21 cellular contexts compared by ENCODE assay signal in the genomic region with DNA sequence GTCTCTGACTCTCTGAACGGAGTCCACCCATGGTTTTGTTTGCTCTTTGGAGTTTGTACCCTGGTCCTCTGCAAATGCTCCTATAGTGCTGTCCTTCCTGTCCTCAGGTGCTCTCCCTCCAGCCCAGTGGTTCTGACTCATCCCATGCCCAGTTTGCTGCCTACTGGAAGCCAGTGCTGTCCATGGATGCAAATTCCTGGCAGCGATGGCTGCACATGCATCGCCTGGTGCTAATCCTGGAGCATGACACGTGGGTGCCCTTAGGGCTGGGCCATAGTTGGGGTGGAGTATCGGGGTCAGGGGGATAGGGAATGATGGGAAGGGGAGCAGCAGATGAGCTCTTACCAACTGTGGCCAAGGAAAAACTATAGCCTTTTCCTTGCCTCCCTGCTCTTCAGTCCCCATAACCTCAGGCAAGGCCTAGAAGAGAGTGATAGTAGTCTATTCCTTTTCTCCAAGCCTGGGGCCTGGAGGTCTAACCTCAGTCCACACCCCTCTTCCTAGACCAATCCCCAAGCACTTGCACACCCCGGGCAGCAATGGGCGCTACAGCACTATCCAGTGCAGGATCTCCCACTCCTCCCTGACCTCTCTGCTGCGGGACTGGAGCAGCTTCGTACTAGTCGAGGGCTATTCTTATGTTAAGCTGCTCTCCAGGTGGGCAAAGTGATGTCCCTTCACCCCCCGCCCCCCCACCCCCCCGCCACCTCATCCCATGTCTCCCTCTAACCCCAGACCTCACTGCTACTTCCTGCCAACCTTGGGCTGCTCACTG. TPM values are rescaled to one million over a fixed set of nuclear protein-coding genes. Genes with fewer than 3 reads are reported as not detected.
A peak's percentile ranks its signal among the peaks of the same experiment; 100 is the strongest.
DNase-seq lines count a peak whose midpoint lies in the region; ATAC-seq, FAIRE-seq and TF ChIP-seq lines count a peak whose summit lies in the region.
"Had no signal": no experiment of that assay in that cellular context is flagged by ENCODE, and none has a peak within 500 bp of the region (broad histone marks: within the 10 kb centered on the region; RNA-seq: fewer than 3 reads in every experiment).

No MANE protein-coding gene starts in this region.

- POLR2A ChIA-PET in H1 (lab: Charles Lee; ENCODE audit: partially characterized antibody) = interaction anchor here (1.5 kb wide), 1 partner anchor 11 kb away, joined by 3 read pairs; no protein-coding TSS in a partner anchor
- POLR2A ChIA-PET in activated CD4-positive, alpha-beta memory T cell treated with anti-CD3 and anti-CD28 coated beads for 36 hours (lab: Charles Lee) = no interaction called here

- H3K9me3 ChIP-seq in H1 (ENCODE audit: insufficient read depth in 2 of 2, low read depth in 1 of 2, low read length in 1 of 2) (no peaks in the 10 kb centered on the region), small intestine (ENCODE audit: control insufficient read depth, low read depth) (no peaks in the 10 kb centered on the region)
- H3K9me3 ChIP-seq: BLaER1 had no signal

- no peak overlapping the region for H3K4me3 Mint-ChIP-seq in immature natural killer cell
- no peak overlapping the region for H3K4me3 Mint-ChIP-seq in activated CD4-positive, alpha-beta memory T cell treated with anti-CD3 and anti-CD28 coated beads for 36 hours
- H3K4me3 Mint-ChIP-seq: CD8-positive, alpha-beta T cell had no signal

- no peak overlapping the region for H4K8ac ChIP-seq in H1 (ENCODE audit: extremely low read depth, insufficient read depth, low read length)

- H3K23me2 ChIP-seq in H1 (ENCODE audit: low read depth, low read length) = peaks cover 2% of the 10 kb centered on the region; the same call in 1 of the 2 replicates

- intact Hi-C loops in cardiac septum (cut with DNase I) (no loop called here), Right ventricle myocardium inferior (cut with DNase I) (no loop called here)
- intact Hi-C loops in activated CD4-positive, alpha-beta memory T cell treated with anti-CD3 and anti-CD28 coated beads for 36 hours (cut with micrococcal nuclease) = no loop called here

- H2BK20ac ChIP-seq in H1 (ENCODE audit: low read length) = no peak overlapping the region

- H3K27ac Mint-ChIP-seq in immature natural killer cell = peak overlapping the region in 4 of 6 donors; percentile 40 to 76 (median 64)
- no peak overlapping the region for H3K27ac Mint-ChIP-seq in activated CD4-positive, alpha-beta memory T cell treated with anti-CD3 and anti-CD28 coated beads for 36 hours
- H3K27ac Mint-ChIP-seq: CD8-positive, alpha-beta T cell had no signal

- TF ChIP-seq EP300 in H1 (IDR thresholded peaks at IDR 0.05; ENCODE audit: borderline replicate concordance in 1 of 2, low read depth in 2 of 2, low read length in 2 of 2) = no peak

- no peak overlapping the region for H2BK15ac ChIP-seq in H1 (ENCODE audit: low read length)

- no peak overlapping the region for H3K56ac ChIP-seq in H1 (replicated peaks; ENCODE audit: insufficient read length, low read depth, low read length)

- peaks cover 0 to 2% of the 10 kb centered on the region in 2 experiments for H4K20me1 ChIP-seq in H1 (replicated peaks in 1 of 2; ENCODE audit: control insufficient read depth in 1 of 2, insufficient read depth in 2 of 2, low read length in 2 of 2)
- H4K20me1 ChIP-seq: BLaER1 had no signal

- H4K91ac ChIP-seq in H1 (replicated peaks; ENCODE audit: insufficient read length, low read length) = no peak overlapping the region

- no peak overlapping the region for H2BK120ac ChIP-seq in H1 (replicated peaks; ENCODE audit: low read depth, low read length)

- TF ChIP-seq RAD21 in H1 (IDR thresholded peaks at IDR 0.05 in 1 of 2, conservative IDR thresholded peaks at IDR 0.05 in 1 of 2; ENCODE audit: low read depth in 2 of 2, low read length in 2 of 2) = peak; percentile 62 to 74

- H3K27me3 Mint-ChIP-seq in immature natural killer cell (ENCODE audit: low read depth in 3 of 3) = peaks cover 0 to 2% (median 2%) of the 10 kb centered on the region in 3 donors
- no peaks in the 10 kb centered on the region for H3K27me3 Mint-ChIP-seq in activated CD4-positive, alpha-beta memory T cell treated with anti-CD3 and anti-CD28 coated beads for 36 hours

- ATAC-seq in Right ventricle myocardium inferior (no peak), HG03135 (IDR thresholded peaks at IDR 0.05; ENCODE audit: unreplicated experiment) (no peak)
- ATAC-seq: CD8-positive, alpha-beta T cell; GM12878; Panc1 had no signal

- CTCF ChIA-PET in H1 (lab: Charles Lee; ENCODE audit: partially characterized antibody) = interaction anchor here (0.6 to 1.8 kb wide), 6 partner anchors 8 to 565 kb away, joined by 3 to 6 read pairs (median 3); no protein-coding TSS in a partner anchor
- CTCF ChIA-PET in activated CD4-positive, alpha-beta memory T cell treated with anti-CD3 and anti-CD28 coated beads for 36 hours (lab: Charles Lee) = no interaction called here

- no peak overlapping the region for H3K23ac ChIP-seq in H1 (ENCODE audit: insufficient read length)

- no peak overlapping the region for H4K5ac ChIP-seq in H1 (ENCODE audit: insufficient read length, low read depth, low read length)

- H3K36me3 Mint-ChIP-seq in immature natural killer cell = peaks cover 13 to 50% (median 24%) of the 10 kb centered on the region in 3 donors
- H3K36me3 Mint-ChIP-seq in activated CD4-positive, alpha-beta memory T cell treated with anti-CD3 and anti-CD28 coated beads for 36 hours = peaks cover 22% of the 10 kb centered on the region

- no peak for TF ChIP-seq POLR2A in H1 (IDR thresholded peaks at IDR 0.05; ENCODE audit: control extremely low read depth in 1 of 2, low read depth in 2 of 2, low read length in 2 of 2)

- peaks cover 14% of the 10 kb centered on the region in 2 donors for H3K4me1 Mint-ChIP-seq in immature natural killer cell
- H3K4me1 Mint-ChIP-seq in activated CD4-positive, alpha-beta memory T cell treated with anti-CD3 and anti-CD28 coated beads for 36 hours (ENCODE audit: low read depth) = no peaks in the 10 kb centered on the region

- FAIRE-seq in H1 (lab: Jason Lieb, UNC) = no peak
- FAIRE-seq in small intestine (lab: Jason Lieb, UNC) = no peak
- FAIRE-seq in D721Med (lab: Jason Lieb, UNC) = no peak
- FAIRE-seq: GM12878, GM18507 had no signal

- H2AFZ ChIP-seq in H1 (ENCODE audit: low read length) = no peak overlapping the region

- H3K79me1 ChIP-seq in H1 (ENCODE audit: low read depth, low read length) = no peaks in the 10 kb centered on the region

- WGBS in H1 (ENCODE audit: extremely low coverage in 1 of 2, insufficient coverage in 1 of 2, insufficient read length in 1 of 2, insufficient replicate concordance in 2 of 2, low coverage in 1 of 2, low lambda C conversion rate in 2 of 2, missing lambda C conversion rate in 1 of 2), 2 experiments = 76% methylated on average over 9 of the region's 12 CpGs; no CpG with 5 or more reads in 1 of the 2 experiments
- WGBS in small intestine, 3 donors = 92 to 95% (median 92%) methylated on average over 12 of the region's 12 CpGs

- no peak overlapping the region; the same call in 1 of the 2 replicates for H2BK5ac ChIP-seq in H1 (ENCODE audit: low read depth, low read length)

- DNase-seq in cardiac septum (ENCODE audit: low spot score) = peak; percentile 66
- DNase-seq in Right ventricle myocardium inferior (ENCODE audit: missing footprints) = no peak
- peak in 1 of 2 experiments; percentile 13 for DNase-seq in H1 (ENCODE audit: low read depth in 1 of 2, low spot score in 2 of 2)
- no peak for DNase-seq in immature natural killer cell
- peak; percentile 17 for DNase-seq in small intestine
- no peak for DNase-seq in activated CD4-positive, alpha-beta memory T cell treated with anti-CD3 and anti-CD28 coated beads for 36 hours
- no peak for DNase-seq in D721Med (ENCODE audit: insufficient read length, low spot score)
- DNase-seq: CD8-positive, alpha-beta T cell; DMS79; NCI-H1092; NCI-H146; NCI-H2081 treated with DMSO at 0.1 percent for 48 hours; NCI-H510A treated with DMSO at 0.1 percent for 48 hours; NCI-H82; SHP77 treated with DMSO at 0.1 percent for 48 hours had no signal

- no peak overlapping the region for H2AK5ac ChIP-seq in H1 (ENCODE audit: low read depth, low read length)

- H3K27me3 ChIP-seq in H1 (replicated peaks in 1 of 4; ENCODE audit: control insufficient read depth in 3 of 4, extremely low read depth in 1 of 4, insufficient read depth in 3 of 4, low read length in 3 of 4) = no peaks in the 10 kb centered on the region
- H3K27me3 ChIP-seq in small intestine (ENCODE audit: control insufficient read depth in 2 of 2, insufficient read depth in 2 of 2, low read length in 2 of 2) = no peaks in the 10 kb centered on the region
- H3K27me3 ChIP-seq: BLaER1 had no signal

- H3K4me3 ChIP-seq in H1 (ENCODE audit: extremely low read depth in 1 of 4, insufficient read depth in 2 of 4, low read depth in 3 of 4, low read length in 4 of 4) (no peak overlapping the region), small intestine (ENCODE audit: low read depth in 1 of 2, low read length in 2 of 2) (no peak overlapping the region)
- H3K4me3 ChIP-seq: BLaER1, GM12878 had no signal

- H3K79me2 ChIP-seq in H1 (ENCODE audit: control insufficient read depth in 1 of 2, insufficient read depth in 2 of 2, low read length in 2 of 2) = no peaks in the 10 kb centered on the region

- no peak overlapping the region for H2BK12ac ChIP-seq in H1 (ENCODE audit: low read depth, low read length)

- TF ChIP-seq CTCF in H1 (IDR thresholded peaks at IDR 0.05; ENCODE audit: control extremely low read depth in 1 of 3, insufficient read depth in 1 of 3, low read depth in 1 of 3, low read length in 3 of 3) = peak; percentile 27 to 50 (median 41); a peak in 3 of 4 replicates
- TF ChIP-seq CTCF in D721Med (IDR thresholded peaks at IDR 0.05; ENCODE audit: insufficient read depth, missing control alignments) = no peak

- H3K9ac ChIP-seq in H1 (replicated peaks in 1 of 4; ENCODE audit: extremely low read depth in 1 of 4, low read depth in 3 of 4, low read length in 3 of 4) = no peak overlapping the region
- H3K9ac ChIP-seq: BLaER1 had no signal

- no peak overlapping the region for H3K18ac ChIP-seq in H1 (ENCODE audit: extremely low read depth, low read length)

- H3K4ac ChIP-seq in H1 (replicated peaks; ENCODE audit: insufficient read length, low read depth, low read length) = no peak overlapping the region

- no peak overlapping the region for H3K27ac ChIP-seq in H1 (ENCODE audit: low read depth, low read length)
- no peak overlapping the region for H3K27ac ChIP-seq in small intestine (ENCODE audit: low read depth in 1 of 2, low read length in 1 of 2)
- H3K27ac ChIP-seq: BLaER1 had no signal

- no peaks in the 10 kb centered on the region for H3K9me3 Mint-ChIP-seq in immature natural killer cell
- no peaks in the 10 kb centered on the region for H3K9me3 Mint-ChIP-seq in activated CD4-positive, alpha-beta memory T cell treated with anti-CD3 and anti-CD28 coated beads for 36 hours
- H3K9me3 Mint-ChIP-seq: CD8-positive, alpha-beta T cell had no signal

- 0 out of 4 replicates have a peak overlapping the region, but pooled peaks of 1 of the 2 experiments have one; percentile 2 for H3K4me2 ChIP-seq in H1 (ENCODE audit: insufficient read depth in 1 of 2, low read depth in 2 of 2, low read length in 2 of 2)
- H3K4me2 ChIP-seq: BLaER1 had no signal

- no peak overlapping the region for H3K14ac ChIP-seq in H1 (ENCODE audit: insufficient read length)

- H3K4me1 ChIP-seq in H1 (replicated peaks in 1 of 4; ENCODE audit: control insufficient read depth in 3 of 4, insufficient read depth in 4 of 4, low read length in 3 of 4) (peaks cover 0 to 8% (median 5%) of the 10 kb centered on the region in 4 experiments; a peak in 6 of 7 replicates), small intestine (ENCODE audit: control insufficient read depth in 2 of 2, insufficient read depth in 1 of 2, low read depth in 1 of 2, low read length in 1 of 2) (no peaks in the 10 kb centered on the region)
- H3K4me1 ChIP-seq: BLaER1 had no signal

- H3K36me3 ChIP-seq in H1 (ENCODE audit: control insufficient read depth in 2 of 4, insufficient read depth in 4 of 4, low read length in 3 of 4) (peaks cover 5 to 34% (median 29%) of the 10 kb centered on the region in 4 experiments; a peak in 6 of 8 replicates), small intestine (ENCODE audit: control insufficient read depth in 2 of 2, insufficient read depth in 2 of 2, low read length in 2 of 2) (peaks cover 41 to 52% of the 10 kb centered on the region in 2 donors)

RNA-seq across cellular contexts. Expression of gene HYI, which starts 31.6 kb away (rescaled TPM):
- 26.3 TPM for total RNA-seq in cardiac septum
- total RNA-seq in Right ventricle myocardium inferior = 20.2 TPM
- total RNA-seq in H1 (2021; fragmentation: NEBNext Ultra II Directional; extraction: Animal tissue kit (Norgen Biotek cat#: 25700)) = 17.0 and 17.7 TPM in 2 replicates
- polyA plus RNA-seq in H1 (2011; rRNA removed) = 14.4 and 21.8 TPM in 2 replicates
- polyA plus RNA-seq in H1 (2011; cell fraction: cytosol; rRNA removed) = 19.0 TPM
- polyA plus RNA-seq in H1 (2011; cell fraction: nucleus; rRNA removed) = 61.7 TPM
- 17.4 to 26.8 TPM (median 22.2 TPM) in 4 replicates for polyA plus RNA-seq in H1 (2012, experiment 1 of 2)
- polyA plus RNA-seq in H1 (2012, experiment 2 of 2) = 13.2 TPM
- 9.6 TPM for polyA plus RNA-seq in H1 (2013, experiment 1 of 2)
- polyA plus RNA-seq in H1 (2013, experiment 2 of 2) = 10.0 TPM
- polyA minus RNA-seq in H1 (2011; rRNA and poly(A)+ RNA removed) = 4.2 and 8.0 TPM in 2 replicates
- polyA minus RNA-seq in H1 (2011; cell fraction: cytosol; rRNA and poly(A)+ RNA removed) = 10.1 TPM
- 19.7 TPM for polyA minus RNA-seq in H1 (2011; cell fraction: nucleus; rRNA and poly(A)+ RNA removed)
- polyA plus RNA-seq in immature natural killer cell = 1 to 10 TPM; 1.6 to 8.3 (median 4.5) TPM
- 100 to 1,000 TPM in 2 of 3 donors, 10 to 100 TPM in 1; 42.6 to 234 (median 212) TPM for polyA plus RNA-seq in small intestine
- 10 to 100 TPM; 11.9 to 13.9 TPM for total RNA-seq in activated CD4-positive, alpha-beta memory T cell treated with anti-CD3 and anti-CD28 coated beads for 36 hours
- total RNA-seq: A172 had no signal

RNA-seq across cellular contexts. Expression of gene SZT2, which starts 32.5 kb away (rescaled TPM):
- total RNA-seq in cardiac septum (35.7 TPM), Right ventricle myocardium inferior (22.5 TPM)
- 12.9 and 13.8 TPM in 2 replicates for total RNA-seq in H1 (2021; fragmentation: NEBNext Ultra II Directional; extraction: Animal tissue kit (Norgen Biotek cat#: 25700))
- polyA plus RNA-seq in H1 (2011; rRNA removed) (4.7 and 8.0 TPM in 2 replicates), immature natural killer cell (1 to 10 TPM; 3.4 to 8.3 (median 4.5) TPM), small intestine (10 to 100 TPM in 2 of 3 donors, 1 to 10 TPM in 1; 8.9 to 21.5 (median 16.5) TPM)
- 3.8 TPM for polyA plus RNA-seq in H1 (2011; cell fraction: cytosol; rRNA removed)
- polyA plus RNA-seq in H1 (2011; cell fraction: nucleus; rRNA removed) = 35.9 TPM
- 6.5 to 8.1 TPM (median 6.7 TPM) in 4 replicates for polyA plus RNA-seq in H1 (2012, experiment 1 of 2)
- 13.4 TPM for polyA plus RNA-seq in H1 (2012, experiment 2 of 2)
- 5.2 TPM for polyA plus RNA-seq in H1 (2013, experiment 1 of 2)
- polyA plus RNA-seq in H1 (2013, experiment 2 of 2) = 3.5 TPM
- 30.2 and 31.0 TPM in 2 replicates for polyA minus RNA-seq in H1 (2011; rRNA and poly(A)+ RNA removed)
- polyA minus RNA-seq in H1 (2011; cell fraction: cytosol; rRNA and poly(A)+ RNA removed) = 6.6 TPM
- polyA minus RNA-seq in H1 (2011; cell fraction: nucleus; rRNA and poly(A)+ RNA removed) = 40.9 TPM
- 10 to 100 TPM; 27.3 to 37.6 TPM for total RNA-seq in activated CD4-positive, alpha-beta memory T cell treated with anti-CD3 and anti-CD28 coated beads for 36 hours

RNA-seq across cellular contexts. Expression of gene MED8, which starts 32.6 kb away (rescaled TPM):
- 17.9 TPM for total RNA-seq in cardiac septum
- 18.0 TPM for total RNA-seq in Right ventricle myocardium inferior
- 19.5 and 20.6 TPM in 2 replicates for total RNA-seq in H1 (2021; fragmentation: NEBNext Ultra II Directional; extraction: Animal tissue kit (Norgen Biotek cat#: 25700))
- polyA plus RNA-seq in H1 (2011; rRNA removed) = 6.7 and 7.0 TPM in 2 replicates
- 9.7 TPM for polyA plus RNA-seq in H1 (2011; cell fraction: cytosol; rRNA removed)
- polyA plus RNA-seq in H1 (2011; cell fraction: nucleus; rRNA removed) = 13.6 TPM
- 19.8 to 23.8 TPM (median 22.3 TPM) in 4 replicates for polyA plus RNA-seq in H1 (2012, experiment 1 of 2)
- polyA plus RNA-seq in H1 (2012, experiment 2 of 2) = 8.5 TPM
- 12.8 TPM for polyA plus RNA-seq in H1 (2013, experiment 1 of 2)
- polyA plus RNA-seq in H1 (2013, experiment 2 of 2) = 14.3 TPM
- 5.1 and 9.8 TPM in 2 replicates for polyA minus RNA-seq in H1 (2011; rRNA and poly(A)+ RNA removed)
- polyA minus RNA-seq in H1 (2011; cell fraction: cytosol; rRNA and poly(A)+ RNA removed) = 5.2 TPM
- polyA minus RNA-seq in H1 (2011; cell fraction: nucleus; rRNA and poly(A)+ RNA removed) = 13.1 TPM
- 10 to 100 TPM; 24.8 to 43.3 (median 31.4) TPM for polyA plus RNA-seq in immature natural killer cell
- polyA plus RNA-seq in small intestine = 10 to 100 TPM; 36.6 to 40.3 (median 38.9) TPM
- total RNA-seq in activated CD4-positive, alpha-beta memory T cell treated with anti-CD3 and anti-CD28 coated beads for 36 hours = 10 to 100 TPM; 38.9 to 39.4 TPM

RNA-seq across cellular contexts. Expression of gene ELOVL1, which starts 54.4 kb away (rescaled TPM):
- total RNA-seq in cardiac septum = 37.8 TPM
- total RNA-seq in Right ventricle myocardium inferior = 34.4 TPM
- 28.5 and 29.1 TPM in 2 replicates for total RNA-seq in H1 (2021; fragmentation: NEBNext Ultra II Directional; extraction: Animal tissue kit (Norgen Biotek cat#: 25700))
- polyA plus RNA-seq in H1 (2011; rRNA removed) = 58.2 and 68.1 TPM in 2 replicates
- polyA plus RNA-seq in H1 (2011; cell fraction: cytosol; rRNA removed) = 51.4 TPM
- 64.0 TPM for polyA plus RNA-seq in H1 (2011; cell fraction: nucleus; rRNA removed)
- polyA plus RNA-seq in H1 (2012, experiment 1 of 2) = 31.0 to 38.0 TPM (median 34.5 TPM) in 4 replicates
- 57.9 TPM for polyA plus RNA-seq in H1 (2012, experiment 2 of 2)
- polyA plus RNA-seq in H1 (2013, experiment 1 of 2) = 45.0 TPM
- 50.2 TPM for polyA plus RNA-seq in H1 (2013, experiment 2 of 2)
- polyA minus RNA-seq in H1 (2011; rRNA and poly(A)+ RNA removed) = 35.7 and 45.3 TPM in 2 replicates
- polyA minus RNA-seq in H1 (2011; cell fraction: cytosol; rRNA and poly(A)+ RNA removed) = 11.2 TPM
- 12.0 TPM for polyA minus RNA-seq in H1 (2011; cell fraction: nucleus; rRNA and poly(A)+ RNA removed)
- polyA plus RNA-seq in immature natural killer cell = 100 to 1,000 TPM in 2 of 3 donors, 10 to 100 TPM in 1; 99.8 to 189 (median 113) TPM
- polyA plus RNA-seq in small intestine = 100 to 1,000 TPM in 1 of 3 donors, 10 to 100 TPM in 2; 60.6 to 105 (median 64.6) TPM
- total RNA-seq in activated CD4-positive, alpha-beta memory T cell treated with anti-CD3 and anti-CD28 coated beads for 36 hours = 10 to 100 TPM; 63.4 to 64.7 TPM

Comparison
In these comparisons a context has a peak if more than half of its experiments do, and no peak if none do; other contexts are left out.
1. DNase-seq: peak in cardiac septum (single experiment) and small intestine (single experiment); none in Right ventricle myocardium inferior (single experiment), immature natural killer cell (0 of 3), activated CD4-positive, alpha-beta memory T cell treated with anti-CD3 and anti-CD28 coated beads for 36 hours (single experiment) and D721Med (single experiment).